19 cellular contexts compared by ENCODE assay signal in genomic region chr17:56244268-56244890, GRCh38.
DNase-seq lines count a peak whose midpoint lies in the region; ATAC-seq, FAIRE-seq and TF ChIP-seq lines count a peak whose summit lies in the region.
"Had no signal": no experiment of that assay in that cellular context is flagged by ENCODE, and none has a peak within 500 bp of the region (broad histone marks: within the 10 kb centered on the region; RNA-seq: fewer than 3 reads in every experiment).

No MANE protein-coding gene starts in this region.

- H3K27me3 ChIP-seq in HepG2 (ENCODE audit: control insufficient read depth in 1 of 2, insufficient read depth in 2 of 2, low read length in 2 of 2): no peaks in the 10 kb centered on the region; a peak in 1 of 5 replicates
- H3K27me3 ChIP-seq in right lobe of liver: peaks cover 0 to 3% of the 10 kb centered on the region in 2 donors
- no peaks in the 10 kb centered on the region for H3K27me3 ChIP-seq in mesendoderm (ENCODE audit: insufficient read depth, low read length, poor library complexity)
- H3K27me3 ChIP-seq in upper lobe of left lung: no peaks in the 10 kb centered on the region
- no peaks in the 10 kb centered on the region for H3K27me3 ChIP-seq in right atrium auricular region
- H3K27me3 ChIP-seq in gastrocnemius medialis: no peaks in the 10 kb centered on the region
- H3K27me3 ChIP-seq: SJCRH30 had no signal

- H4K5ac ChIP-seq in mesendoderm (ENCODE audit: low read length): no peak overlapping the region

- H3K4me3 ChIP-seq in HepG2 (replicated peaks in 1 of 3; ENCODE audit: insufficient read depth in 1 of 3, low read depth in 2 of 3, low read length in 3 of 3) (no peak overlapping the region), right lobe of liver (no peak overlapping the region), mesendoderm (ENCODE audit: low read length) (no peak overlapping the region), upper lobe of left lung (no peak overlapping the region), right atrium auricular region (no peak overlapping the region), gastrocnemius medialis (no peak overlapping the region)
- H3K4me3 ChIP-seq: HAP-1, SJCRH30 had no signal

- H3K23ac ChIP-seq in mesendoderm (ENCODE audit: low read length): no peak overlapping the region

- H3K9ac ChIP-seq in HepG2 (ENCODE audit: insufficient read depth, low read depth, low read length): no peak overlapping the region
- no peak overlapping the region for H3K9ac ChIP-seq in mesendoderm (ENCODE audit: low read length)

- H3K4ac ChIP-seq in mesendoderm (ENCODE audit: low read depth, low read length): no peak overlapping the region

- no peak overlapping the region for H2BK15ac ChIP-seq in mesendoderm (replicated peaks; ENCODE audit: low read depth)

- H3K79me2 ChIP-seq in HepG2 (ENCODE audit: insufficient read depth, low read length) (no peaks in the 10 kb centered on the region), mesendoderm (ENCODE audit: control insufficient read depth, insufficient read depth, low read length) (no peaks in the 10 kb centered on the region)

- H3K4me1 ChIP-seq in HepG2 (ENCODE audit: insufficient read depth, low read length) (no peaks in the 10 kb centered on the region), right lobe of liver (no peaks in the 10 kb centered on the region), mesendoderm (ENCODE audit: control insufficient read depth, low read depth, low read length) (no peaks in the 10 kb centered on the region), upper lobe of left lung (no peaks in the 10 kb centered on the region), right atrium auricular region (no peaks in the 10 kb centered on the region), gastrocnemius medialis (no peaks in the 10 kb centered on the region)
- H3K4me1 ChIP-seq: HAP-1, SJCRH30 had no signal

- FAIRE-seq in HepG2 (lab: Jason Lieb, UNC): no peak

- peak; percentile 55; the same call in 1 of the 3 replicates for ATAC-seq in HepG2
- no peak for ATAC-seq in right lobe of liver
- ATAC-seq in upper lobe of left lung (ENCODE audit: low FRiP score in 2 of 2): no peak
- no peak for ATAC-seq in gastrocnemius medialis
- ATAC-seq: Panc1 had no signal

- no peak overlapping the region for H2AK5ac ChIP-seq in mesendoderm (ENCODE audit: low read length)

- no peak for DNase-seq in HepG2 (ENCODE audit: low spot score)
- DNase-seq in right lobe of liver: no peak
- peak; percentile 34 for DNase-seq in mesendoderm
- no peak for DNase-seq in upper lobe of left lung
- no peak for DNase-seq in right atrium auricular region (ENCODE audit: low spot score)
- no peak for DNase-seq in gastrocnemius medialis
- DNase-seq: ACHN; C1 segment of cervical spinal cord; CD8-positive, alpha-beta memory T cell; DMS79; NCI-H1105; NCI-H2081; NCI-H2171 treated with DMSO at 0.1 percent for 48 hours; NCI-H446; NCI-H526 treated with DMSO at 0.1 percent for 48 hours; SJCRH30 had no signal

- H3K36me3 ChIP-seq in HepG2 (replicated peaks in 1 of 2; ENCODE audit: control insufficient read depth in 1 of 2, insufficient read depth in 2 of 2, low read length in 2 of 2) (no peaks in the 10 kb centered on the region), right lobe of liver (no peaks in the 10 kb centered on the region), KOPT-K1 (ENCODE audit: insufficient read depth, low read length) (peaks cover 45% of the 10 kb centered on the region), mesendoderm (ENCODE audit: control insufficient read depth, insufficient read depth, low read length) (no peaks in the 10 kb centered on the region), upper lobe of left lung (no peaks in the 10 kb centered on the region), right atrium auricular region (no peaks in the 10 kb centered on the region), gastrocnemius medialis (no peaks in the 10 kb centered on the region)
- H3K36me3 ChIP-seq: HAP-1, SJCRH30 had no signal

- 52% methylated on average over 2 of the region's 2 CpGs for WGBS in HepG2 (ENCODE audit: low lambda C conversion rate)
- 86% methylated on average over 2 of the region's 2 CpGs for WGBS in right lobe of liver (ENCODE audit: insufficient coverage, low coverage, low lambda C conversion rate, missing lambda C conversion rate)
- WGBS in mesendoderm (ENCODE audit: extremely low coverage, insufficient coverage, low lambda C conversion rate): no CpG with 5 or more reads among the region's 2 CpGs
- 93 to 95% methylated on average over 2 of the region's 2 CpGs for WGBS in upper lobe of left lung, 2 donors

- CTCF ChIA-PET in HepG2 (lab: Yijun Ruan, JAX; ENCODE audit: low intra/inter-chr PET ratio, low total read pairs): no interaction called here

- BruUV-seq in HepG2 (replicated peaks; lab: Mats Ljungman, UMichigan): no TSS peak

- TF ChIP-seq CTCF in HepG2 (CRISPR knock-in tag; IDR thresholded peaks at IDR 0.05) (no peak), right lobe of liver (IDR thresholded peaks at IDR 0.05) (no peak), upper lobe of left lung (IDR thresholded peaks at IDR 0.05) (no peak), right atrium auricular region (IDR thresholded peaks at IDR 0.05) (no peak), gastrocnemius medialis (IDR thresholded peaks at IDR 0.05 in 4 of 5, conservative IDR thresholded peaks at IDR 0.05 in 1 of 5) (no peak)

- H3K9me3 ChIP-seq in HepG2 (ENCODE audit: low read length) (no peaks in the 10 kb centered on the region), right lobe of liver (no peaks in the 10 kb centered on the region), KOPT-K1 (ENCODE audit: insufficient read depth, low read length, poor library complexity, severe bottlenecking) (no peaks in the 10 kb centered on the region), upper lobe of left lung (no peaks in the 10 kb centered on the region), right atrium auricular region (no peaks in the 10 kb centered on the region), gastrocnemius medialis (no peaks in the 10 kb centered on the region)
- H3K9me3 ChIP-seq: HAP-1, SJCRH30 had no signal

- POLR2A ChIA-PET in HepG2 (lab: Yijun Ruan, JAX): no interaction called here

- in situ Hi-C loops in HepG2 (cut with HindIII; ENCODE audit: extremely low pct_ligation_motif_present, low pct_unique_long_range_greater_than_20kb) (no loop called here), gastrocnemius medialis (cut with MboI; ENCODE audit: low sequenced_read_pairs in 4 of 4) (no loop called here)

- TF ChIP-seq POLR2A in HepG2 (IDR thresholded peaks at IDR 0.05; ENCODE audit: insufficient read depth in 1 of 2, low read depth in 2 of 2, low read length in 2 of 2) (no peak), right lobe of liver (IDR thresholded peaks at IDR 0.05) (no peak), upper lobe of left lung (IDR thresholded peaks at IDR 0.05) (no peak), gastrocnemius medialis (IDR thresholded peaks at IDR 0.05) (no peak)

- H4K20me1 ChIP-seq in HepG2 (ENCODE audit: insufficient read depth, low read length): no peaks in the 10 kb centered on the region

- H2BK5ac ChIP-seq in mesendoderm (ENCODE audit: low read length): no peak overlapping the region

- intact Hi-C loops in HepG2 (cut with micrococcal nuclease; ENCODE audit: unreplicated experiment): no loop called here
- intact Hi-C loops in right lobe of liver (cut with DNase I): no loop called here
- intact Hi-C loops in gastrocnemius medialis (cut with DNase I; ENCODE audit: low total_unique reads): no loop called here

- H3K4me2 ChIP-seq in HepG2 (ENCODE audit: low read depth, low read length) (no peak overlapping the region), mesendoderm (ENCODE audit: low read length) (no peak overlapping the region)

- no peak overlapping the region for H3K18ac ChIP-seq in mesendoderm (ENCODE audit: low read length)

- H3K56ac ChIP-seq in mesendoderm (ENCODE audit: low read length): no peak overlapping the region

- H2BK120ac ChIP-seq in mesendoderm (ENCODE audit: low read depth, low read length): no peak overlapping the region

- no peak for TF ChIP-seq RAD21 in HepG2 (CRISPR knock-in tag; IDR thresholded peaks at IDR 0.05)

- TF ChIP-seq EP300 in HepG2 (IDR thresholded peaks at IDR 0.05; ENCODE audit: low read depth in 2 of 2, low read length in 2 of 2): no peak
- TF ChIP-seq EP300 in HepG2 (CRISPR knock-in tag; IDR thresholded peaks at IDR 0.05; ENCODE audit: borderline replicate concordance): no peak
- no peak for TF ChIP-seq EP300 in upper lobe of left lung (IDR thresholded peaks at IDR 0.05)

- H3K27ac ChIP-seq in HepG2 (ENCODE audit: extremely low read length, insufficient read depth, low read length): no peak overlapping the region
- H3K27ac ChIP-seq in right lobe of liver: no peak overlapping the region
- H3K27ac ChIP-seq in KOPT-K1 (ENCODE audit: low read depth, low read length, poor library complexity, severe bottlenecking): peak overlapping the region; percentile 100
- H3K27ac ChIP-seq in mesendoderm (ENCODE audit: low read depth, low read length): no peak overlapping the region
- H3K27ac ChIP-seq in upper lobe of left lung: no peak overlapping the region
- no peak overlapping the region for H3K27ac ChIP-seq in right atrium auricular region
- H3K27ac ChIP-seq in gastrocnemius medialis: no peak overlapping the region
- H3K27ac ChIP-seq: SJCRH30 had no signal

- H3K79me1 ChIP-seq in mesendoderm (ENCODE audit: low read length): no peaks in the 10 kb centered on the region

- no peak overlapping the region for H4K8ac ChIP-seq in mesendoderm (ENCODE audit: low read depth, low read length)

- H2AFZ ChIP-seq in HepG2 (ENCODE audit: low read length): no peak overlapping the region

TF ChIP-seq in HepG2, 621 proteins besides CTCF, POLR2A, EP300 and RAD21 (continues in another document):
- TF ChIP-seq TFAP4 (IDR thresholded peaks at IDR 0.05; ENCODE audit: borderline replicate concordance, low read depth) (no peak), MAFK (conservative IDR thresholded peaks at IDR 0.05 in 1 of 2, IDR thresholded peaks at IDR 0.05 in 1 of 2; ENCODE audit: low read length in 2 of 2) (no peak), MIER2 (CRISPR knock-in tag; IDR thresholded peaks at IDR 0.05) (no peak), ZBTB1 (CRISPR knock-in tag; IDR thresholded peaks at IDR 0.05; ENCODE audit: borderline replicate concordance) (no peak)
